Comparison of ENCODE assay signal across 11 cellular contexts in genomic region chr20:33909331-33909921, GRCh38.
DNase-seq lines count a peak whose midpoint lies in the region; ATAC-seq and TF ChIP-seq lines count a peak whose summit lies in the region.
"Had no signal": no experiment of that assay in that cellular context is flagged by ENCODE, and none has a peak within 500 bp of the region (broad histone marks: within the 10 kb centered on the region; RNA-seq: fewer than 3 reads in every experiment).

No MANE protein-coding gene starts in this region.

- no peak overlapping the region for H3K4me3 ChIP-seq in upper lobe of left lung
- H3K4me3 ChIP-seq: BLaER1 treated with 17β-estradiol and CSF1 and Interleukin-3, amounts not matched to agents 10 nM and 100 nM; heart right ventricle had no signal

- ATAC-seq in SK-N-SH treated with all-trans-retinoic acid at 6 μM for 48 hours: peak; percentile 84
- ATAC-seq in left cardiac atrium: peak; percentile 65
- peak; percentile 82 to 88 for ATAC-seq in upper lobe of left lung (ENCODE audit: low FRiP score in 2 of 2)

- no peaks in the 10 kb centered on the region for H3K36me3 ChIP-seq in upper lobe of left lung
- H3K36me3 ChIP-seq: BLaER1 treated with 17β-estradiol and CSF1 and Interleukin-3, amounts not matched to agents 10 nM and 100 nM; heart right ventricle had no signal

- DNase-seq in SKM-1 treated with dmso at 0.1 percent for 144 hours (lab: John Stamatoyannopoulos, UW; ENCODE audit: unreplicated experiment) (peak; percentile 11), SKM-1 (lab: John Stamatoyannopoulos, UW; ENCODE audit: unreplicated experiment) (no peak), left cardiac atrium (no peak), upper lobe of left lung (peak in 1 of 2 donors; percentile 42), globus pallidus (ENCODE audit: low spot score) (no peak), medulla oblongata (ENCODE audit: extremely low spot score) (no peak), GM20000 (ENCODE audit: low spot score) (no peak)
- DNase-seq: heart right ventricle; stimulated activated CD4-positive, alpha-beta T cell treated with anti-CD3 and anti-CD28 coated beads, Interleukin-1b, Interleukin-23, amount 100 ng/mL, for 48 hours had no signal

- TF ChIP-seq POLR2A in upper lobe of left lung (IDR thresholded peaks at IDR 0.05): peak in 1 of 4 donors; percentile 38

- H3K4me1 ChIP-seq in upper lobe of left lung: peaks cover 5 to 20% (median 9%) of the 10 kb centered on the region in 4 donors

- TF ChIP-seq EP300 in upper lobe of left lung (IDR thresholded peaks at IDR 0.05): peak in 1 of 4 donors; percentile 95

- H3K27me3 ChIP-seq in upper lobe of left lung: no peaks in the 10 kb centered on the region
- H3K27me3 ChIP-seq: BLaER1 treated with 17β-estradiol and CSF1 and Interleukin-3, amounts not matched to agents 10 nM and 100 nM; heart right ventricle had no signal

- intact Hi-C loops in left cardiac atrium (cut with DNase I): no loop called here

- 57 to 63% methylated on average over 6 of the region's 6 CpGs for WGBS in upper lobe of left lung, 2 donors

- peak overlapping the region; percentile 50 to 81 (median 69) for H3K27ac ChIP-seq in upper lobe of left lung
- H3K27ac ChIP-seq: BLaER1 treated with 17β-estradiol and CSF1 and Interleukin-3, amounts not matched to agents 10 nM and 100 nM had no signal

- H3K9me3 ChIP-seq in upper lobe of left lung: no peaks in the 10 kb centered on the region
- H3K9me3 ChIP-seq: heart right ventricle had no signal

- TF ChIP-seq CTCF in upper lobe of left lung (IDR thresholded peaks at IDR 0.05) (no peak), GM20000 (IDR thresholded peaks at IDR 0.05; ENCODE audit: extremely low read depth, missing control alignments) (no peak)

TF ChIP-seq in SK-N-SH treated with all-trans-retinoic acid at 6 μM for 48 hours, 23 proteins besides CTCF, POLR2A, EP300 and RAD21 (continues in another document):
- peak; percentile 79; the same call in 1 of the 2 replicates for TF ChIP-seq ZNF8 (CRISPR knock-in tag; IDR thresholded peaks at IDR 0.05)
- TF ChIP-seq ESRRG (CRISPR knock-in tag; IDR thresholded peaks at IDR 0.05): peak; percentile 97
- peak; percentile 100 for TF ChIP-seq CSDC2 (CRISPR knock-in tag; IDR thresholded peaks at IDR 0.05)
- TF ChIP-seq GLIS3 (CRISPR knock-in tag; IDR thresholded peaks at IDR 0.05): peak; percentile 99
- TF ChIP-seq POU6F1 (CRISPR knock-in tag; IDR thresholded peaks at IDR 0.05; ENCODE audit: borderline replicate concordance, low read depth): 0 out of 2 replicates have a peak, but pooled peaks have one; percentile 33
- TF ChIP-seq BACH2 (CRISPR knock-in tag; IDR thresholded peaks at IDR 0.05; ENCODE audit: borderline replicate concordance): no peak
- TF ChIP-seq ZFP30 (CRISPR knock-in tag; IDR thresholded peaks at IDR 0.05): peak; percentile 77
- peak; percentile 96 for TF ChIP-seq ZFP3 (CRISPR knock-in tag; IDR thresholded peaks at IDR 0.05)
- TF ChIP-seq TOX (CRISPR knock-in tag; IDR thresholded peaks at IDR 0.05; ENCODE audit: borderline replicate concordance): peak; percentile 96
- peak; percentile 93; the same call in 1 of the 2 replicates for TF ChIP-seq ZNF565 (CRISPR knock-in tag; conservative IDR thresholded peaks at IDR 0.05; ENCODE audit: low read depth)
- peak; percentile 82; the same call in 1 of the 2 replicates for TF ChIP-seq TSHZ2 (CRISPR knock-in tag; IDR thresholded peaks at IDR 0.05)
- TF ChIP-seq ZNF70 (CRISPR knock-in tag; IDR thresholded peaks at IDR 0.05): peak; percentile 50
- peak; percentile 50; the same call in 1 of the 2 replicates for TF ChIP-seq TCF4 (CRISPR knock-in tag; IDR thresholded peaks at IDR 0.05; ENCODE audit: borderline replicate concordance)
- TF ChIP-seq ZC3H10 (CRISPR knock-in tag; IDR thresholded peaks at IDR 0.05): peak; percentile 95
- TF ChIP-seq PATZ1 (CRISPR knock-in tag; IDR thresholded peaks at IDR 0.05; ENCODE audit: borderline replicate concordance): peak; percentile 99
- TF ChIP-seq CREB5 (CRISPR knock-in tag; IDR thresholded peaks at IDR 0.05; ENCODE audit: low read depth): peak; percentile 85
- peak; percentile 98 for TF ChIP-seq OSR1 (CRISPR knock-in tag; IDR thresholded peaks at IDR 0.05)
- peak; percentile 84; the same call in 1 of the 2 replicates for TF ChIP-seq RARB (CRISPR knock-in tag; IDR thresholded peaks at IDR 0.05)
- TF ChIP-seq CSRNP3 (CRISPR knock-in tag; IDR thresholded peaks at IDR 0.05): peak; percentile 85; the same call in 1 of the 2 replicates
- peak; percentile 100 for TF ChIP-seq SNAI2 (CRISPR knock-in tag; IDR thresholded peaks at IDR 0.05)
- no peak for TF ChIP-seq ARNTL (CRISPR knock-in tag; IDR thresholded peaks at IDR 0.05; ENCODE audit: borderline replicate concordance, low read depth)
